Comparison of ENCODE assay signal across 8 cellular contexts in the genomic region with DNA sequence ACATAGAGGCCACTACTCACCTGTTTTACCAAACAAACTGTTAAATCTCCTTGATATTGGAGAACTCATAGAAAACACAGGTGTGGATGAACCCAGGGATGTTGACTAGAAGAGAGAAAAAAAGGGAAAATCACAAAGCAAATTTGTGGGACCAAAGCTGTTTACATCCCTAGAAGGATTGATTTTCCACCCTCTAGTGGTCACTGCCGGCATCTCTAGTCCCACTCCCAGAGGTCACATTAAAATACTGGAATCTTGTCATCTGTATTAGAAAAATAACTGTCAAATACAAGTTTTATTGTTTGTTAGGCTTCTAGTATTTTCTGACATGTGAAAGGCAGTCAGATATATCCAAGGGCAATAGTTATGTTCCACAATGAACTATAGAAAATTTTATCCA.
DNase-seq lines count a peak whose midpoint lies in the region; ATAC-seq, FAIRE-seq and TF ChIP-seq lines count a peak whose summit lies in the region.
"Not testable (repeated sequence)": the region's sequence is repeated elsewhere in the genome, so short reads cannot be mapped to it uniquely, and the experiment has no call there.

No MANE protein-coding gene starts in this region.

- H3K27me3 ChIP-seq in body of pancreas, result not testable (repeated sequence)

- not testable (repeated sequence) for H3K27me3 Mint-ChIP-seq in memory B cell

- ATAC-seq in A549 (peak; percentile 76 to 86; a peak in 4 of 6 replicates), GM19035 (IDR thresholded peaks at IDR 0.05; ENCODE audit: unreplicated experiment) (peak; percentile 72), GM21526 (IDR thresholded peaks at IDR 0.05; ENCODE audit: low FRiP score, unreplicated experiment) (peak; percentile 80), HG02623 (IDR thresholded peaks at IDR 0.05; ENCODE audit: unreplicated experiment) (peak; percentile 52), HG02981 (IDR thresholded peaks at IDR 0.05; ENCODE audit: unreplicated experiment) (peak; percentile 65), HG03565 (IDR thresholded peaks at IDR 0.05; ENCODE audit: unreplicated experiment) (peak; percentile 53), body of pancreas (peak; percentile 60), memory B cell (ENCODE audit: low read depth) (peak; percentile 50)

- not testable (repeated sequence) for DNase-seq in A549 (ENCODE audit: low read depth in 1 of 2, low spot score in 1 of 2); body of pancreas; memory B cell (ENCODE audit: low spot score in 2 of 2)

- H3K9me3 ChIP-seq in A549, body of pancreas: not testable (repeated sequence)

- not testable (repeated sequence) for H3K4me1 Mint-ChIP-seq in memory B cell

- H3K9me3 Mint-ChIP-seq in memory B cell, result not testable (repeated sequence)

- not testable (repeated sequence) for H3K27ac Mint-ChIP-seq in memory B cell

- not testable (repeated sequence) for H3K4me3 ChIP-seq in A549, body of pancreas

- TF ChIP-seq POLR2A in A549 (IDR thresholded peaks at IDR 0.05; ENCODE audit: low read length); body of pancreas (IDR thresholded peaks at IDR 0.05): not testable (repeated sequence)

- not testable (repeated sequence) for H3K27ac ChIP-seq in A549, body of pancreas

- FAIRE-seq in A549 (lab: Jason Lieb, UNC), result not testable (repeated sequence)

- TF ChIP-seq CTCF in A549 (IDR thresholded peaks at IDR 0.05); body of pancreas (IDR thresholded peaks at IDR 0.05): not testable (repeated sequence)

- not testable (repeated sequence) for H3K4me1 ChIP-seq in A549, body of pancreas

- POLR2A ChIA-PET in A549 (lab: Yijun Ruan, JAX), result not testable (repeated sequence)

- TF ChIP-seq RAD21 in A549 (conservative IDR thresholded peaks at IDR 0.05 in 1 of 2, IDR thresholded peaks at IDR 0.05 in 1 of 2), result not testable (repeated sequence)

- TF ChIP-seq EP300 in A549 (IDR thresholded peaks at IDR 0.05), result not testable (repeated sequence)

- not testable (repeated sequence) for H3K36me3 ChIP-seq in body of pancreas (replicated peaks in 1 of 2; ENCODE audit: insufficient read depth in 1 of 2, low read depth in 2 of 2)

- H3K36me3 Mint-ChIP-seq in memory B cell, result not testable (repeated sequence)

- not testable (repeated sequence) for H3K4me2 ChIP-seq in A549

- CTCF ChIA-PET in A549 (lab: Yijun Ruan, JAX), result not testable (repeated sequence)

- not testable (repeated sequence) for H3K4me3 Mint-ChIP-seq in memory B cell

- no CpG with 5 or more reads among the region's 1 CpG for WGBS in A549 (ENCODE audit: missing lambda C conversion rate)
- WGBS in body of pancreas, 2 donors, result no CpG with 5 or more reads among the region's 1 CpG

- intact Hi-C loops in body of pancreas (cut with DNase I), result not testable (repeated sequence)
